Comparison of ENCODE assay signal across 10 cellular contexts in the genomic region with DNA sequence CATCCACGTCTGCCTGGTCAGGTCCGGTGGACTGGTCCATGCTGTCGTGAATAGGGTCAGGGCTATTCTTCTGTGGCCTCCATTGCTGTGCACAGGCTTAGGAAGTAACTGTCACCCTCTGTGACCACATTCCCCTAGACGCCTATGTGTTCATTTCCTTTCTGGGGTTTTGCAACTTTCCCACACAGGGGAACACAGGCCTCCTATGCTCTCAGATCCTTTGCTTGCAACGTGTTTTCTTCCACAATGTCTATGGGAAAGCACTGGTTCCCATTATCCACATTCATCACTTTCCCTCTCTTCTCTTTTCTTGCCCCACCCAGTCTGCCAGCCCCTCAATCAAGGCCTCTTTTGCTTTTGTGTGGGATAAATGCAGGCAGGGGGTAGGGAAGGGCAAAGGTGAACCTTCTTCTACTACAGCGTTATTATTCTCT. TPM values are rescaled to one million over a fixed set of nuclear protein-coding genes. Genes with fewer than 3 reads are reported as not detected.
A peak's percentile ranks its signal among the peaks of the same experiment; 100 is the strongest.
DNase-seq lines count a peak whose midpoint lies in the region; ATAC-seq and TF ChIP-seq lines count a peak whose summit lies in the region.
"Had no signal": no experiment of that assay in that cellular context is flagged by ENCODE, and none has a peak within 500 bp of the region (broad histone marks: within the 10 kb centered on the region; RNA-seq: fewer than 3 reads in every experiment).

No MANE protein-coding gene starts in this region.

- H3K36me3 ChIP-seq in hepatocyte (replicated peaks; ENCODE audit: insufficient read depth, low read depth) (no peaks in the 10 kb centered on the region), ovary (no peaks in the 10 kb centered on the region)

- no peaks in the 10 kb centered on the region for H3K9me2 ChIP-seq in hepatocyte (replicated peaks; ENCODE audit: insufficient read depth)

- H3K9me3 ChIP-seq in hepatocyte (ENCODE audit: low read depth) = no peaks in the 10 kb centered on the region
- no peaks in the 10 kb centered on the region for H3K9me3 ChIP-seq in ovary

- H3K36me3 Mint-ChIP-seq in activated CD8-positive, alpha-beta T cell treated with anti-CD3 and anti-CD28 coated beads for 36 hours (ENCODE audit: low read depth) = no peaks in the 10 kb centered on the region
- no peaks in the 10 kb centered on the region for H3K36me3 Mint-ChIP-seq in Calu3 (ENCODE audit: insufficient read depth, unreplicated experiment)

- TF ChIP-seq EP300 in ovary (IDR thresholded peaks at IDR 0.05) = no peak

- no peak overlapping the region for H2AFZ ChIP-seq in hepatocyte

- no peak overlapping the region for H3K4me2 ChIP-seq in hepatocyte

- H3K4me1 ChIP-seq in hepatocyte (ENCODE audit: insufficient read depth) = no peaks in the 10 kb centered on the region
- H3K4me1 ChIP-seq in ovary (ENCODE audit: insufficient read depth) = no peaks in the 10 kb centered on the region

- H3K79me2 ChIP-seq in hepatocyte = no peaks in the 10 kb centered on the region

- ATAC-seq in HG03097 (IDR thresholded peaks at IDR 0.05; ENCODE audit: low FRiP score, unreplicated experiment) = peak; percentile 45
- ATAC-seq in activated CD8-positive, alpha-beta T cell treated with anti-CD3 and anti-CD28 coated beads for 36 hours = peak; percentile 72

- no peak overlapping the region for H3K4me3 Mint-ChIP-seq in activated CD8-positive, alpha-beta T cell treated with anti-CD3 and anti-CD28 coated beads for 36 hours
- no peak overlapping the region for H3K4me3 Mint-ChIP-seq in Calu3 (ENCODE audit: low read depth, unreplicated experiment)
- H3K4me3 Mint-ChIP-seq: HFFc6 had no signal

- H3K27ac Mint-ChIP-seq in activated CD8-positive, alpha-beta T cell treated with anti-CD3 and anti-CD28 coated beads for 36 hours = no peak overlapping the region
- H3K27ac Mint-ChIP-seq in Calu3 (ENCODE audit: unreplicated experiment) = no peak overlapping the region
- H3K27ac Mint-ChIP-seq: HFFc6 had no signal

- CTCF ChIA-PET in activated CD8-positive, alpha-beta T cell treated with anti-CD3 and anti-CD28 coated beads for 36 hours (lab: Charles Lee) = interaction anchor here (0.8 kb wide), 1 partner anchor 55 kb away, joined by 3 read pairs; no protein-coding TSS in a partner anchor
- CTCF ChIA-PET in Calu3 (lab: Charles Lee) = no interaction called here

- H3K27ac ChIP-seq in hepatocyte (no peak overlapping the region), ovary (no peak overlapping the region)

- H3K4me3 ChIP-seq in hepatocyte (no peak overlapping the region), ovary (no peak overlapping the region)

- no peak for TF ChIP-seq POLR2A in ovary (IDR thresholded peaks at IDR 0.05)

- POLR2A ChIA-PET in activated CD8-positive, alpha-beta T cell treated with anti-CD3 and anti-CD28 coated beads for 36 hours (lab: Charles Lee) = no interaction called here

- 81% methylated on average over 6 of the region's 6 CpGs for WGBS in hepatocyte (ENCODE audit: low lambda C conversion rate, missing lambda C conversion rate)
- 73 to 91% (median 85%) methylated on average over 6 of the region's 6 CpGs for WGBS in ovary, 3 donors

- H3K9me3 Mint-ChIP-seq in activated CD8-positive, alpha-beta T cell treated with anti-CD3 and anti-CD28 coated beads for 36 hours = no peaks in the 10 kb centered on the region
- H3K9me3 Mint-ChIP-seq in Calu3 (ENCODE audit: low read depth, unreplicated experiment) = no peaks in the 10 kb centered on the region
- H3K9me3 Mint-ChIP-seq: HFFc6 had no signal

- peak; percentile 8 for DNase-seq in stimulated activated CD4-positive, alpha-beta T cell treated with anti-CD3 and anti-CD28 coated beads, Interleukin-4, amount 100 ng/mL, for 24 hours
- DNase-seq in stimulated activated CD4-positive, alpha-beta T cell treated with anti-CD3 and anti-CD28 coated beads, Interleukin-4, amount 100 ng/mL, for 1 hour = no peak
- peak; percentile 31 for DNase-seq in activated CD8-positive, alpha-beta T cell treated with anti-CD3 and anti-CD28 coated beads for 36 hours
- no peak for DNase-seq in Calu3
- DNase-seq in hepatocyte (ENCODE audit: low spot score) = no peak
- DNase-seq in NCI-H2171 treated with DMSO at 0.1 percent for 48 hours (lab: John Stamatoyannopoulos, UW) = no peak
- DNase-seq in ovary = no peak
- DNase-seq: activated effector memory CD4-positive, alpha-beta T cell treated with anti-CD3 and anti-CD28 coated beads, Interleukin-2, amount 50 U/mL, for 16 hours; HFFc6 had no signal

- TF ChIP-seq CTCF in activated CD8-positive, alpha-beta T cell treated with anti-CD3 and anti-CD28 coated beads for 36 hours (IDR thresholded peaks at IDR 0.05) = no peak
- no peak for TF ChIP-seq CTCF in Calu3 (IDR thresholded peaks at IDR 0.05; ENCODE audit: unreplicated experiment)
- TF ChIP-seq CTCF in hepatocyte (IDR thresholded peaks at IDR 0.05; ENCODE audit: poor library complexity) = no peak
- TF ChIP-seq CTCF in ovary (IDR thresholded peaks at IDR 0.05) = no peak

- H3K27me3 ChIP-seq in hepatocyte = no peaks in the 10 kb centered on the region
- H3K27me3 ChIP-seq in ovary = no peaks in the 10 kb centered on the region

- intact Hi-C loops in activated CD8-positive, alpha-beta T cell treated with anti-CD3 and anti-CD28 coated beads for 36 hours (cut with micrococcal nuclease) = no loop called here
- intact Hi-C loops in Calu3 (cut with micrococcal nuclease; ENCODE audit: unreplicated experiment) = loop anchor here (10.0 kb wide), 1 partner anchor 162 kb away; no protein-coding TSS in a partner anchor
- intact Hi-C loops in ovary (cut with DNase I) = no loop called here

- no TSS peak for BruUV-seq in Calu3 (replicated peaks; lab: Mats Ljungman, UMichigan)

- H3K27me3 Mint-ChIP-seq in activated CD8-positive, alpha-beta T cell treated with anti-CD3 and anti-CD28 coated beads for 36 hours = no peaks in the 10 kb centered on the region
- no peaks in the 10 kb centered on the region for H3K27me3 Mint-ChIP-seq in Calu3 (ENCODE audit: unreplicated experiment)

- H4K20me1 ChIP-seq in hepatocyte (ENCODE audit: insufficient read depth, poor library complexity, severe bottlenecking) = no peaks in the 10 kb centered on the region

- H3K4me1 Mint-ChIP-seq in activated CD8-positive, alpha-beta T cell treated with anti-CD3 and anti-CD28 coated beads for 36 hours (ENCODE audit: low read depth) = peaks cover 21% of the 10 kb centered on the region
- no peaks in the 10 kb centered on the region for H3K4me1 Mint-ChIP-seq in Calu3 (ENCODE audit: low read depth, unreplicated experiment)

RNA-seq across cellular contexts. Expression of a gene that starts 43.2 kb away (rescaled TPM):
- 10 to 100 TPM; 68.4 to 70.2 TPM for total RNA-seq in activated CD8-positive, alpha-beta T cell treated with anti-CD3 and anti-CD28 coated beads for 36 hours
- total RNA-seq in Calu3 (2022) = 76.8 and 80.1 TPM in 2 replicates
- total RNA-seq in hepatocyte = 59.4 and 72.8 TPM in 2 replicates
- 49.3 and 62.3 TPM in 2 replicates for polyA plus RNA-seq in hepatocyte
- total RNA-seq in ovary = 10 to 100 TPM; 33.4 to 59.6 (median 58.4) TPM
- polyA plus RNA-seq in ovary = 10 to 100 TPM; 40.6 to 63.3 TPM

Comparison
In these comparisons a context has a peak if more than half of its experiments do, and no peak if none do; other contexts are left out.
1. DNase-seq: peak in stimulated activated CD4-positive, alpha-beta T cell treated with anti-CD3 and anti-CD28 coated beads, Interleukin-4, amount 100 ng/mL, for 24 hours (single experiment) and activated CD8-positive, alpha-beta T cell treated with anti-CD3 and anti-CD28 coated beads for 36 hours (single experiment); none in stimulated activated CD4-positive, alpha-beta T cell treated with anti-CD3 and anti-CD28 coated beads, Interleukin-4, amount 100 ng/mL, for 1 hour (single experiment), Calu3 (single experiment), hepatocyte (single experiment), NCI-H2171 treated with DMSO at 0.1 percent for 48 hours (single experiment) and ovary (0 of 5).